Comparison of ENCODE assay signal across 1 cellular context in the genomic region with DNA sequence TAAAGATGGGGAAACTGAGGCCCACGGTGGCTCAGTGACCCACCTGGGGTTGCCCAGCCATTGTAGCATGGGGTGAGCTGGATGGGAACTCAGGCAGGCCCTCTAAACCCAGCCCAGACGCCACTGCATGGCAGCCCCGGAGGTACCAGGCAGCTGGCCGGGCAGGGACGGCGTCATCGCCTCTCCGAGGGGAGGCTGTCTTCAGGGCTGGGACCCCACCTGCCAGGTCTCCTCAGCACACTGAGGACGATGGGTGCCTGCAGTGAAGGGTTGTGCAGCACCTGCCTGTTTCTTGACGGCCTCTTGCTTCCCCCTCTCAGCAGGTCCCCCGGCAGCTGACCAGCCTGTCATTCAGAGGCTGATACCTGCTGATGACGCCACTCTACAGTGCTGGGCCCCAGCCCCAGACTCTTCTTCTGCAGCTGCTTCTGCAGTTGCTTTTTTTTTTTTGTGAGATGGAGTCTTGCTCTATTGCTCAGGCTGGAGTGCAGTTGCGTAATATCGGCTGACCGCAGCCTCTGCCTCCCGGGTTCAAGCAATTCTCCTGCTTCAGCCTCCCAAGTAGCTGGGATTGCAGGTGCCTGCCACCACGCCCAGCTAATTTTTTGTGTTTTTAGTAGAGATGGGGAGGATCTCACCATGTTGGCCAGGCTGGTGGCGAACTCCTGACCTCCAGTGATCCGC.
A peak's percentile ranks its signal among the peaks of the same experiment; 100 is the strongest.
TF ChIP-seq lines count a peak whose summit lies in the region.

No MANE protein-coding gene starts in this region.

TF ChIP-seq in H1, 55 proteins besides CTCF, POLR2A, EP300 and RAD21 (continued from another document):
- TF ChIP-seq CTBP2 (IDR thresholded peaks at IDR 0.05; ENCODE audit: borderline replicate concordance, insufficient read depth, insufficient read length, low read length) (no peak), SIX5 (IDR thresholded peaks at IDR 0.05; ENCODE audit: low read depth, low read length) (no peak), CEBPB (IDR thresholded peaks at IDR 0.05; ENCODE audit: low read depth, low read length) (peak; percentile 64; the same call in 1 of the 2 replicates)
- TF ChIP-seq, protein P1, sequence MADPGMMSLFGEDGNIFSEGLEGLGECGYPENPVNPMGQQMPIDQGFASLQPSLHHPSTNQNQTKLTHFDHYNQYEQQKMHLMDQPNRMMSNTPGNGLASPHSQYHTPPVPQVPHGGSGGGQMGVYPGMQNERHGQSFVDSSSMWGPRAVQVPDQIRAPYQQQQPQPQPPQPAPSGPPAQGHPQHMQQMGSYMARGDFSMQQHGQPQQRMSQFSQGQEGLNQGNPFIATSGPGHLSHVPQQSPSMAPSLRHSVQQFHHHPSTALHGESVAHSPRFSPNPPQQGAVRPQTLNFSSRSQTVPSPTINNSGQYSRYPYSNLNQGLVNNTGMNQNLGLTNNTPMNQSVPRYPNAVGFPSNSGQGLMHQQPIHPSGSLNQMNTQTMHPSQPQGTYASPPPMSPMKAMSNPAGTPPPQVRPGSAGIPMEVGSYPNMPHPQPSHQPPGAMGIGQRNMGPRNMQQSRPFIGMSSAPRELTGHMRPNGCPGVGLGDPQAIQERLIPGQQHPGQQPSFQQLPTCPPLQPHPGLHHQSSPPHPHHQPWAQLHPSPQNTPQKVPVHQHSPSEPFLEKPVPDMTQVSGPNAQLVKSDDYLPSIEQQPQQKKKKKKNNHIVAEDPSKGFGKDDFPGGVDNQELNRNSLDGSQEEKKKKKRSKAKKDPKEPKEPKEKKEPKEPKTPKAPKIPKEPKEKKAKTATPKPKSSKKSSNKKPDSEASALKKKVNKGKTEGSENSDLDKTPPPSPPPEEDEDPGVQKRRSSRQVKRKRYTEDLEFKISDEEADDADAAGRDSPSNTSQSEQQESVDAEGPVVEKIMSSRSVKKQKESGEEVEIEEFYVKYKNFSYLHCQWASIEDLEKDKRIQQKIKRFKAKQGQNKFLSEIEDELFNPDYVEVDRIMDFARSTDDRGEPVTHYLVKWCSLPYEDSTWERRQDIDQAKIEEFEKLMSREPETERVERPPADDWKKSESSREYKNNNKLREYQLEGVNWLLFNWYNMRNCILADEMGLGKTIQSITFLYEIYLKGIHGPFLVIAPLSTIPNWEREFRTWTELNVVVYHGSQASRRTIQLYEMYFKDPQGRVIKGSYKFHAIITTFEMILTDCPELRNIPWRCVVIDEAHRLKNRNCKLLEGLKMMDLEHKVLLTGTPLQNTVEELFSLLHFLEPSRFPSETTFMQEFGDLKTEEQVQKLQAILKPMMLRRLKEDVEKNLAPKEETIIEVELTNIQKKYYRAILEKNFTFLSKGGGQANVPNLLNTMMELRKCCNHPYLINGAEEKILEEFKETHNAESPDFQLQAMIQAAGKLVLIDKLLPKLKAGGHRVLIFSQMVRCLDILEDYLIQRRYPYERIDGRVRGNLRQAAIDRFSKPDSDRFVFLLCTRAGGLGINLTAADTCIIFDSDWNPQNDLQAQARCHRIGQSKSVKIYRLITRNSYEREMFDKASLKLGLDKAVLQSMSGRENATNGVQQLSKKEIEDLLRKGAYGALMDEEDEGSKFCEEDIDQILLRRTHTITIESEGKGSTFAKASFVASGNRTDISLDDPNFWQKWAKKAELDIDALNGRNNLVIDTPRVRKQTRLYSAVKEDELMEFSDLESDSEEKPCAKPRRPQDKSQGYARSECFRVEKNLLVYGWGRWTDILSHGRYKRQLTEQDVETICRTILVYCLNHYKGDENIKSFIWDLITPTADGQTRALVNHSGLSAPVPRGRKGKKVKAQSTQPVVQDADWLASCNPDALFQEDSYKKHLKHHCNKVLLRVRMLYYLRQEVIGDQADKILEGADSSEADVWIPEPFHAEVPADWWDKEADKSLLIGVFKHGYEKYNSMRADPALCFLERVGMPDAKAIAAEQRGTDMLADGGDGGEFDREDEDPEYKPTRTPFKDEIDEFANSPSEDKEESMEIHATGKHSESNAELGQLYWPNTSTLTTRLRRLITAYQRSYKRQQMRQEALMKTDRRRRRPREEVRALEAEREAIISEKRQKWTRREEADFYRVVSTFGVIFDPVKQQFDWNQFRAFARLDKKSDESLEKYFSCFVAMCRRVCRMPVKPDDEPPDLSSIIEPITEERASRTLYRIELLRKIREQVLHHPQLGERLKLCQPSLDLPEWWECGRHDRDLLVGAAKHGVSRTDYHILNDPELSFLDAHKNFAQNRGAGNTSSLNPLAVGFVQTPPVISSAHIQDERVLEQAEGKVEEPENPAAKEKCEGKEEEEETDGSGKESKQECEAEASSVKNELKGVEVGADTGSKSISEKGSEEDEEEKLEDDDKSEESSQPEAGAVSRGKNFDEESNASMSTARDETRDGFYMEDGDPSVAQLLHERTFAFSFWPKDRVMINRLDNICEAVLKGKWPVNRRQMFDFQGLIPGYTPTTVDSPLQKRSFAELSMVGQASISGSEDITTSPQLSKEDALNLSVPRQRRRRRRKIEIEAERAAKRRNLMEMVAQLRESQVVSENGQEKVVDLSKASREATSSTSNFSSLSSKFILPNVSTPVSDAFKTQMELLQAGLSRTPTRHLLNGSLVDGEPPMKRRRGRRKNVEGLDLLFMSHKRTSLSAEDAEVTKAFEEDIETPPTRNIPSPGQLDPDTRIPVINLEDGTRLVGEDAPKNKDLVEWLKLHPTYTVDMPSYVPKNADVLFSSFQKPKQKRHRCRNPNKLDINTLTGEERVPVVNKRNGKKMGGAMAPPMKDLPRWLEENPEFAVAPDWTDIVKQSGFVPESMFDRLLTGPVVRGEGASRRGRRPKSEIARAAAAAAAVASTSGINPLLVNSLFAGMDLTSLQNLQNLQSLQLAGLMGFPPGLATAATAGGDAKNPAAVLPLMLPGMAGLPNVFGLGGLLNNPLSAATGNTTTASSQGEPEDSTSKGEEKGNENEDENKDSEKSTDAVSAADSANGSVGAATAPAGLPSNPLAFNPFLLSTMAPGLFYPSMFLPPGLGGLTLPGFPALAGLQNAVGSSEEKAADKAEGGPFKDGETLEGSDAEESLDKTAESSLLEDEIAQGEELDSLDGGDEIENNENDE (IDR thresholded peaks at IDR 0.05; ENCODE audit: insufficient replicate concordance, low read length): no peak
